8 cellular contexts compared by ENCODE assay signal in genomic region chrX:48971325-48972213, GRCh38. TPM values are rescaled to one million over a fixed set of nuclear protein-coding genes. Genes with fewer than 3 reads are reported as not detected.
DNase-seq lines count a peak whose midpoint lies in the region; ATAC-seq and TF ChIP-seq lines count a peak whose summit lies in the region.

TSS of gene KCND1 (minus strand) at chrX:48971844. CDS start at chrX:48970271, 1,573 bp downstream.

- intact Hi-C loops in right lobe of liver (cut with DNase I) (no loop called here), testis (cut with DNase I; ENCODE audit: low total_unique reads) (no loop called here)

- DNase-seq in EH (ENCODE audit: low read depth): peak; percentile 71
- peak; percentile 47 for DNase-seq in NCI-H2107 treated with DMSO at 0.1 percent for 48 hours (lab: John Stamatoyannopoulos, UW; ENCODE audit: unreplicated experiment)
- peak; percentile 33 for DNase-seq in dermis blood vessel endothelial cell
- DNase-seq in right lobe of liver: no peak
- peak; percentile 16 for DNase-seq in testis
- DNase-seq in AML-193 (lab: John Stamatoyannopoulos, UW): no peak
- no peak for DNase-seq in NK-92 (lab: John Stamatoyannopoulos, UW; ENCODE audit: unreplicated experiment)

- 20% methylated on average over 14 of the region's 28 CpGs for WGBS in right lobe of liver (ENCODE audit: insufficient coverage, low coverage, low lambda C conversion rate, missing lambda C conversion rate)
- 1 to 4% methylated on average over 11 to 12 of the region's 28 CpGs for WGBS in testis, 2 donors

- TF ChIP-seq CTCF in right lobe of liver (IDR thresholded peaks at IDR 0.05): no peak
- TF ChIP-seq CTCF in testis (IDR thresholded peaks at IDR 0.05): no peak

- H3K27ac ChIP-seq in right lobe of liver (no peak within 1 kb of the TSS), testis (peak within 1 kb of the TSS in 1 of 2 donors; percentile 45)

- H3K4me1 ChIP-seq in right lobe of liver (no peaks in the 10 kb centered on the region), testis (no peaks in the 10 kb centered on the region)

- H3K9me3 ChIP-seq in right lobe of liver (no peaks in the 10 kb centered on the region), testis (no peaks in the 10 kb centered on the region)

- H3K4me3 ChIP-seq in right lobe of liver (no peak within 1 kb of the TSS), testis (peak within 1 kb of the TSS; percentile 6 to 36)

- TF ChIP-seq POLR2A in right lobe of liver (IDR thresholded peaks at IDR 0.05) (no peak), testis (IDR thresholded peaks at IDR 0.05) (no peak)

- H3K36me3 ChIP-seq in right lobe of liver: peaks cover 0 to 13% (median 6%) of the 10 kb centered on the region in 4 donors
- H3K36me3 ChIP-seq in testis (ENCODE audit: low read depth, missing control alignments): no peaks in the 10 kb centered on the region

- ATAC-seq in right lobe of liver (peak; percentile 9 to 45 (median 24)), GM21723 (IDR thresholded peaks at IDR 0.05; ENCODE audit: unreplicated experiment) (no peak)

- no peaks in the 10 kb centered on the region for H3K27me3 ChIP-seq in right lobe of liver
- H3K27me3 ChIP-seq in testis: no peaks in the 10 kb centered on the region

RNA-seq across cellular contexts. Expression of gene KCND1, which starts in this region (rescaled TPM):
- total RNA-seq in dermis blood vessel endothelial cell (0.34 and 0.79 TPM in 2 replicates), right lobe of liver (1 to 10 TPM in 1 of 6 experiments, under 1 TPM in 5; 0.31 to 1.2 (median 0.46) TPM), testis (1 to 10 TPM; 2.4 to 3.3 TPM)
- 2.3 TPM for polyA plus RNA-seq in testis (ENCODE audit: insufficient read depth, low read depth, low replicate concordance)

Comparison
In these comparisons a context has a peak if more than half of its experiments do, and no peak if none do; other contexts are left out.
1. Peak in DNase-seq in dermis blood vessel endothelial cell; RNA of the gene not detected or under 1 TPM.
2. DNase-seq: peak in EH (single experiment), NCI-H2107 treated with DMSO at 0.1 percent for 48 hours (single experiment) and testis (single experiment); none in right lobe of liver (0 of 3), AML-193 (0 of 2) and NK-92 (single experiment).
3. H3K4me3 ChIP-seq: peak in testis (2 of 2); none in right lobe of liver (0 of 3).